In genomic region chr14:102930753-102931579, GRCh38 we compare ENCODE assay signal across 10 cellular contexts. TPM values are rescaled to one million over a fixed set of nuclear protein-coding genes. Genes with fewer than 3 reads are reported as not detected.
A peak's percentile ranks its signal among the peaks of the same experiment; 100 is the strongest.
DNase-seq lines count a peak whose midpoint lies in the region; ATAC-seq and TF ChIP-seq lines count a peak whose summit lies in the region.
"Had no signal": no experiment of that assay in that cellular context is flagged by ENCODE, and none has a peak within 500 bp of the region (broad histone marks: within the 10 kb centered on the region; RNA-seq: fewer than 3 reads in every experiment).

No MANE protein-coding gene starts in this region.

- peaks cover 0 to 4% of the 10 kb centered on the region in 2 donors for H3K4me1 Mint-ChIP-seq in natural killer cell treated with Interleukin-12 subunit alpha and Interleukin-12 subunit beta and Interleukin-15 and Interleukin-18, amount 100 ng/mL, for 72 hours (ENCODE audit: low read depth in 2 of 2)
- H3K4me1 Mint-ChIP-seq in natural killer cell, result peaks cover 0 to 4% of the 10 kb centered on the region in 2 donors

- H3K9me3 ChIP-seq in adrenal gland (replicated peaks in 1 of 3), result no peaks in the 10 kb centered on the region

- H3K27me3 Mint-ChIP-seq in natural killer cell treated with Interleukin-12 subunit alpha and Interleukin-12 subunit beta and Interleukin-15 and Interleukin-18, amount 100 ng/mL, for 72 hours, result peaks cover 6% of the 10 kb centered on the region in 2 donors
- H3K27me3 Mint-ChIP-seq in natural killer cell (ENCODE audit: low read depth in 2 of 2), result peaks cover 7 to 9% of the 10 kb centered on the region in 2 donors

- no peak overlapping the region for H3K27ac Mint-ChIP-seq in natural killer cell treated with Interleukin-12 subunit alpha and Interleukin-12 subunit beta and Interleukin-15 and Interleukin-18, amount 100 ng/mL, for 72 hours
- H3K27ac Mint-ChIP-seq in natural killer cell, result no peak overlapping the region

- 53 to 77% (median 56%) methylated on average over 19 to 34 of the region's 34 CpGs for WGBS in adrenal gland, 4 donors

- no peak for TF ChIP-seq POLR2A in adrenal gland (IDR thresholded peaks at IDR 0.05)

- H3K36me3 Mint-ChIP-seq in natural killer cell treated with Interleukin-12 subunit alpha and Interleukin-12 subunit beta and Interleukin-15 and Interleukin-18, amount 100 ng/mL, for 72 hours, result no peaks in the 10 kb centered on the region
- H3K36me3 Mint-ChIP-seq in natural killer cell, result no peaks in the 10 kb centered on the region

- DNase-seq in natural killer cell treated with Interleukin-12 subunit alpha and Interleukin-12 subunit beta and Interleukin-15 and Interleukin-18, amount 100 ng/mL, for 72 hours (ENCODE audit: low spot score), result peak; percentile 35
- no peak for DNase-seq in natural killer cell
- DNase-seq in adrenal gland, result peak in 6 of 7 donors; percentile 54 to 78 (median 63)
- peak; percentile 45 for DNase-seq in kidney epithelial cell (ENCODE audit: low read depth)
- DNase-seq in T-helper 2 cell, result no peak
- DNase-seq in RPMI8226, result no peak
- DNase-seq: activated CD4-positive, alpha-beta T cell treated with anti-CD3 and anti-CD28 coated beads, Interleukin-2, amount 50 U/mL, for 48 hours had no signal

- H3K27me3 ChIP-seq in adrenal gland, result peaks cover 22% of the 10 kb centered on the region
- peaks cover 38% of the 10 kb centered on the region for H3K27me3 ChIP-seq in kidney epithelial cell (ENCODE audit: control insufficient read depth, insufficient read depth, low read length)

- H3K4me1 ChIP-seq in adrenal gland (replicated peaks in 1 of 2), result peaks cover 22 to 28% of the 10 kb centered on the region in 2 donors

- no peaks in the 10 kb centered on the region for H3K9me3 Mint-ChIP-seq in natural killer cell treated with Interleukin-12 subunit alpha and Interleukin-12 subunit beta and Interleukin-15 and Interleukin-18, amount 100 ng/mL, for 72 hours
- no peaks in the 10 kb centered on the region for H3K9me3 Mint-ChIP-seq in natural killer cell

- ATAC-seq in natural killer cell treated with Interleukin-12 subunit alpha and Interleukin-12 subunit beta and Interleukin-15 and Interleukin-18, amount 100 ng/mL, for 72 hours, result no peak
- ATAC-seq in natural killer cell (no peak), HG03025 (IDR thresholded peaks at IDR 0.05; ENCODE audit: low FRiP score, unreplicated experiment) (no peak), GM21576 (IDR thresholded peaks at IDR 0.05; ENCODE audit: unreplicated experiment) (no peak)

- peaks cover 0 to 12% of the 10 kb centered on the region in 2 donors for H3K36me3 ChIP-seq in adrenal gland (replicated peaks in 1 of 2)
- H3K36me3 ChIP-seq in kidney epithelial cell (ENCODE audit: control insufficient read depth, insufficient read depth, low read length), result peaks cover 1% of the 10 kb centered on the region

- no peak overlapping the region for H3K4me3 Mint-ChIP-seq in natural killer cell treated with Interleukin-12 subunit alpha and Interleukin-12 subunit beta and Interleukin-15 and Interleukin-18, amount 100 ng/mL, for 72 hours
- no peak overlapping the region for H3K4me3 Mint-ChIP-seq in natural killer cell

- intact Hi-C loops in natural killer cell (cut with micrococcal nuclease), result no loop called here
- intact Hi-C loops in adrenal gland (cut with DNase I), result no loop called here

- H3K4me3 ChIP-seq in adrenal gland, result no peak overlapping the region
- H3K4me3 ChIP-seq in kidney epithelial cell (ENCODE audit: low read depth, low read length), result no peak overlapping the region

- no peak overlapping the region for H3K27ac ChIP-seq in adrenal gland
- H3K27ac ChIP-seq: C4-2B had no signal

- no peak for TF ChIP-seq CTCF in natural killer cell (IDR thresholded peaks at IDR 0.05)
- no peak for TF ChIP-seq CTCF in adrenal gland (IDR thresholded peaks at IDR 0.05)
- TF ChIP-seq CTCF in kidney epithelial cell (IDR thresholded peaks at IDR 0.05; ENCODE audit: insufficient read depth, low read length, poor library complexity, severe bottlenecking), result no peak

RNA-seq across cellular contexts. Expression of gene AMN, which starts 8.5 kb away (rescaled TPM):
- total RNA-seq in natural killer cell treated with Interleukin-12 subunit alpha and Interleukin-12 subunit beta and Interleukin-15 and Interleukin-18, amount 100 ng/mL, for 72 hours, result 1 to 10 TPM in 1 of 2 donors, under 1 TPM in 1; 0.21 to 1.0 TPM
- total RNA-seq in natural killer cell, result 1 to 10 TPM in 2 of 3 donors, under 1 TPM in 1; 0.24 to 2.4 (median 2.0) TPM
- under 1 TPM in 5 of 8 donors, not detected in 3; 0.07 to 0.65 (median 0.34) TPM for total RNA-seq in adrenal gland
- 1 to 10 TPM in 1 of 3 donors, under 1 TPM in 1, not detected in 1; 0.48 to 3.6 TPM for polyA plus RNA-seq in adrenal gland
- total RNA-seq in kidney epithelial cell, result 0.54 and 1.2 TPM in 2 replicates

Comparison
In these comparisons a context has a peak if more than half of its experiments do, and no peak if none do; other contexts are left out.
1. DNase-seq: peak in natural killer cell treated with Interleukin-12 subunit alpha and Interleukin-12 subunit beta and Interleukin-15 and Interleukin-18, amount 100 ng/mL, for 72 hours (single experiment), adrenal gland (6 of 7) and kidney epithelial cell (single experiment); none in natural killer cell (single experiment), T-helper 2 cell (0 of 5) and RPMI8226 (single experiment).